ENCODE assay signal across 8 cellular contexts in genomic region chr17:81387235-81388060, GRCh38. TPM values are rescaled to one million over a fixed set of nuclear protein-coding genes. Genes with fewer than 3 reads are reported as not detected.
DNase-seq lines count a peak whose midpoint lies in the region; ATAC-seq and TF ChIP-seq lines count a peak whose summit lies in the region.

No MANE protein-coding gene starts in this region.

- no peaks in the 10 kb centered on the region for H3K27me3 ChIP-seq in lower lobe of right lung (ENCODE audit: low read depth)

- no peaks in the 10 kb centered on the region for H3K36me3 Mint-ChIP-seq in T-helper 1 cell treated with Interleukin-12 subunit alpha and Interleukin-12 subunit beta and Interleukin-4 antibody, amounts not matched to agents 30 μg/mL and 1 μg/mL, for 36 hours (ENCODE audit: low read depth)

- no peaks in the 10 kb centered on the region for H3K9me3 ChIP-seq in lower lobe of right lung

- peak overlapping the region; percentile 78 for H3K4me3 ChIP-seq in lower lobe of right lung

- no peaks in the 10 kb centered on the region for H3K36me3 ChIP-seq in lower lobe of right lung

- ATAC-seq in lower lobe of right lung (peak; percentile 53 to 68), GM21825 (IDR thresholded peaks at IDR 0.05; ENCODE audit: unreplicated experiment) (no peak)

- peaks cover 46% of the 10 kb centered on the region for H3K27me3 Mint-ChIP-seq in T-helper 1 cell treated with Interleukin-12 subunit alpha and Interleukin-12 subunit beta and Interleukin-4 antibody, amounts not matched to agents 30 μg/mL and 1 μg/mL, for 36 hours (ENCODE audit: low read depth)

- peak overlapping the region; percentile 98 for H3K27ac ChIP-seq in lower lobe of right lung

- peak; percentile 47 for DNase-seq in NCI-H345 (lab: John Stamatoyannopoulos, UW)
- no peak for DNase-seq in NCI-H345 treated with DMSO at 0.1 percent for 48 hours (lab: John Stamatoyannopoulos, UW; ENCODE audit: unreplicated experiment)
- peak; percentile 53 to 64 for DNase-seq in dermis microvascular lymphatic vessel endothelial cell (ENCODE audit: low read depth in 2 of 2)
- peak; percentile 70 for DNase-seq in lower lobe of right lung
- peak in 2 of 3 experiments; percentile 15 to 41 for DNase-seq in stimulated activated CD4-positive, alpha-beta T cell treated with anti-CD3 and anti-CD28 coated beads, TNF-alpha, amount 100 ng/mL, for 4 hours (ENCODE audit: low read depth in 3 of 3)
- DNase-seq in DMS153 treated with DMSO at 0.1 percent for 48 hours (lab: John Stamatoyannopoulos, UW; ENCODE audit: unreplicated experiment): no peak

- H3K27ac Mint-ChIP-seq in T-helper 1 cell treated with Interleukin-12 subunit alpha and Interleukin-12 subunit beta and Interleukin-4 antibody, amounts not matched to agents 30 μg/mL and 1 μg/mL, for 36 hours: no peak overlapping the region

- no peaks in the 10 kb centered on the region for H3K4me1 Mint-ChIP-seq in T-helper 1 cell treated with Interleukin-12 subunit alpha and Interleukin-12 subunit beta and Interleukin-4 antibody, amounts not matched to agents 30 μg/mL and 1 μg/mL, for 36 hours (ENCODE audit: low read depth)

- TF ChIP-seq CTCF in lower lobe of right lung (IDR thresholded peaks at IDR 0.05): no peak

- peaks cover 52% of the 10 kb centered on the region for H3K4me1 ChIP-seq in lower lobe of right lung

- H3K4me3 Mint-ChIP-seq in T-helper 1 cell treated with Interleukin-12 subunit alpha and Interleukin-12 subunit beta and Interleukin-4 antibody, amounts not matched to agents 30 μg/mL and 1 μg/mL, for 36 hours: peak overlapping the region; percentile 59

- intact Hi-C loops in lower lobe of right lung (cut with DNase I): no loop called here

- no peaks in the 10 kb centered on the region for H3K9me3 Mint-ChIP-seq in T-helper 1 cell treated with Interleukin-12 subunit alpha and Interleukin-12 subunit beta and Interleukin-4 antibody, amounts not matched to agents 30 μg/mL and 1 μg/mL, for 36 hours

RNA-seq across cellular contexts. Expression of gene BAHCC1, which starts 7.8 kb away (rescaled TPM):
- 2.1 and 6.3 TPM in 2 replicates for total RNA-seq in dermis microvascular lymphatic vessel endothelial cell
- 19.9 TPM for total RNA-seq in lower lobe of right lung

Comparison
In these comparisons a context has a peak if more than half of its experiments do, and no peak if none do; other contexts are left out.
1. DNase-seq: peak in NCI-H345 (single experiment), dermis microvascular lymphatic vessel endothelial cell (2 of 2), lower lobe of right lung (single experiment) and stimulated activated CD4-positive, alpha-beta T cell treated with anti-CD3 and anti-CD28 coated beads, TNF-alpha, amount 100 ng/mL, for 4 hours (2 of 3); none in NCI-H345 treated with DMSO at 0.1 percent for 48 hours (single experiment) and DMS153 treated with DMSO at 0.1 percent for 48 hours (single experiment).